In genomic region chr1:22674410-22674749, GRCh38 we compare ENCODE assay signal across 1 cellular context.
TF ChIP-seq lines count a peak whose summit lies in the region.

No MANE protein-coding gene starts in this region.

TF ChIP-seq in SK-N-SH, 30 proteins besides CTCF, POLR2A, EP300 and RAD21 (continued from another document):
- TF ChIP-seq FOSL2 (IDR thresholded peaks at IDR 0.05; ENCODE audit: borderline replicate concordance, low read depth) (no peak), MXI1 (IDR thresholded peaks at IDR 0.05; ENCODE audit: low read depth, low read length) (no peak), GATA2 (CRISPR knock-in tag; IDR thresholded peaks at IDR 0.05) (no peak), FOXM1 (IDR thresholded peaks at IDR 0.05; ENCODE audit: low read depth) (no peak)
- TF ChIP-seq, protein P1, sequence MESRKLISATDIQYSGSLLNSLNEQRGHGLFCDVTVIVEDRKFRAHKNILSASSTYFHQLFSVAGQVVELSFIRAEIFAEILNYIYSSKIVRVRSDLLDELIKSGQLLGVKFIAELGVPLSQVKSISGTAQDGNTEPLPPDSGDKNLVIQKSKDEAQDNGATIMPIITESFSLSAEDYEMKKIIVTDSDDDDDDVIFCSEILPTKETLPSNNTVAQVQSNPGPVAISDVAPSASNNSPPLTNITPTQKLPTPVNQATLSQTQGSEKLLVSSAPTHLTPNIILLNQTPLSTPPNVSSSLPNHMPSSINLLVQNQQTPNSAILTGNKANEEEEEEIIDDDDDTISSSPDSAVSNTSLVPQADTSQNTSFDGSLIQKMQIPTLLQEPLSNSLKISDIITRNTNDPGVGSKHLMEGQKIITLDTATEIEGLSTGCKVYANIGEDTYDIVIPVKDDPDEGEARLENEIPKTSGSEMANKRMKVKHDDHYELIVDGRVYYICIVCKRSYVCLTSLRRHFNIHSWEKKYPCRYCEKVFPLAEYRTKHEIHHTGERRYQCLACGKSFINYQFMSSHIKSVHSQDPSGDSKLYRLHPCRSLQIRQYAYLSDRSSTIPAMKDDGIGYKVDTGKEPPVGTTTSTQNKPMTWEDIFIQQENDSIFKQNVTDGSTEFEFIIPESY (IDR thresholded peaks at IDR 0.05; ENCODE audit: borderline replicate concordance, low read depth), result no peak
